In genomic region chr4:28229092-28229491, GRCh38 we compare ENCODE assay signal across 21 cellular contexts.
DNase-seq lines count a peak whose midpoint lies in the region; ATAC-seq and TF ChIP-seq lines count a peak whose summit lies in the region.
"Had no signal": no experiment of that assay in that cellular context is flagged by ENCODE, and none has a peak within 500 bp of the region (broad histone marks: within the 10 kb centered on the region; RNA-seq: fewer than 3 reads in every experiment).

No MANE protein-coding gene starts in this region.

- H3K9ac ChIP-seq in smooth muscle cell (ENCODE audit: low read depth): no peak overlapping the region

- H3K27ac ChIP-seq in foreskin keratinocyte (peak overlapping the region; percentile 1), smooth muscle cell (ENCODE audit: low read depth) (no peak overlapping the region), OCI-LY7 (ENCODE audit: low read depth, low read length, poor library complexity, severe bottlenecking) (no peak overlapping the region), adrenal gland (no peak overlapping the region)
- H3K27ac ChIP-seq: cardiac muscle cell, heart right ventricle, uterus had no signal

- DNase-seq in HAP-1 (ENCODE audit: low spot score in 2 of 2) (peak; percentile 45 to 77), WTC11 (ENCODE audit: low spot score) (no peak), foreskin keratinocyte (peak; percentile 80 to 85), smooth muscle cell (lab: John Stamatoyannopoulos, UW; ENCODE audit: unreplicated experiment) (no peak), OCI-LY7 (ENCODE audit: low spot score) (no peak), adrenal gland (no peak)
- DNase-seq: activated CD8-positive, alpha-beta memory T cell treated with anti-CD3 and anti-CD28 coated beads for 24 hours; activated gamma-delta T cell; CD8-positive, alpha-beta T cell; GDM1; heart right ventricle; left colon; MG63; naive B cell; NCI-H2029 treated with DMSO at 0.1 percent for 48 hours; stimulated activated CD4-positive, alpha-beta T cell treated with anti-CD3 and anti-CD28 coated beads, Interleukin-4, amount 100 ng/mL, for 4 hours; uterus had no signal

- peaks cover 43% of the 10 kb centered on the region for H3K4me1 Mint-ChIP-seq in WTC11
- H3K4me1 Mint-ChIP-seq: naive B cell; stimulated activated effector memory CD8-positive, alpha-beta T cell treated with anti-CD3 and anti-CD28 coated beads, Interleukin-12 subunit alpha, Interleukin-12 subunit beta, amount 100 ng/mL, for 72 hours had no signal

- CTCF ChIA-PET in WTC11 (lab: Charles Lee) (no interaction called here), OCI-LY7 (lab: Charles Lee; ENCODE audit: unreplicated experiment) (no interaction called here)

- H3K79me2 ChIP-seq in smooth muscle cell (ENCODE audit: low read depth) (no peaks in the 10 kb centered on the region), OCI-LY7 (ENCODE audit: insufficient read depth, low read depth, low read length) (no peaks in the 10 kb centered on the region)

- POLR2A ChIA-PET in WTC11 (lab: Charles Lee) (no interaction called here), OCI-LY7 (lab: Charles Lee) (interaction anchor here (0.7 kb wide), 1 partner anchor 11 kb away, joined by 3 read pairs; no protein-coding TSS in a partner anchor)

- TF ChIP-seq CTCF in WTC11 (IDR thresholded peaks at IDR 0.05) (no peak), foreskin keratinocyte (conservative IDR thresholded peaks at IDR 0.05) (no peak), smooth muscle cell (IDR thresholded peaks at IDR 0.05; ENCODE audit: borderline replicate concordance, insufficient read depth, poor library complexity, severe bottlenecking) (no peak), OCI-LY7 (conservative IDR thresholded peaks at IDR 0.05; ENCODE audit: low read length) (no peak), adrenal gland (IDR thresholded peaks at IDR 0.05) (no peak)

- WGBS in smooth muscle cell (ENCODE audit: low lambda C conversion rate): 23% methylated on average over 1 of the region's 1 CpG
- 31 to 50% (median 46%) methylated on average over 1 of the region's 1 CpG for WGBS in adrenal gland, 4 donors

- peaks cover 4% of the 10 kb centered on the region for H3K4me1 ChIP-seq in HAP-1
- peaks cover 17% of the 10 kb centered on the region for H3K4me1 ChIP-seq in foreskin keratinocyte
- H3K4me1 ChIP-seq in smooth muscle cell (ENCODE audit: low read depth): peaks cover 15% of the 10 kb centered on the region
- H3K4me1 ChIP-seq in OCI-LY7 (ENCODE audit: insufficient read depth, low read length, poor library complexity, severe bottlenecking): no peaks in the 10 kb centered on the region
- no peaks in the 10 kb centered on the region for H3K4me1 ChIP-seq in adrenal gland (replicated peaks in 1 of 2)
- H3K4me1 ChIP-seq: heart right ventricle, uterus had no signal

- in situ Hi-C loops in HAP-1 (cut with MboI; ENCODE audit: low sequenced_read_pairs): no loop called here

- H3K4me2 ChIP-seq in smooth muscle cell: no peak overlapping the region
- no peak overlapping the region for H3K4me2 ChIP-seq in OCI-LY7 (ENCODE audit: low read length)

- H3K9me3 ChIP-seq in HAP-1 (no peaks in the 10 kb centered on the region), smooth muscle cell (replicated peaks; ENCODE audit: low read depth) (no peaks in the 10 kb centered on the region), OCI-LY7 (ENCODE audit: low read length) (no peaks in the 10 kb centered on the region), adrenal gland (replicated peaks in 1 of 3) (no peaks in the 10 kb centered on the region)
- H3K9me3 ChIP-seq: heart right ventricle, MG63, uterus had no signal

- peak; percentile 63 for ATAC-seq in WTC11
- peak; percentile 91 for ATAC-seq in foreskin keratinocyte
- no peak for ATAC-seq in HG02763 (IDR thresholded peaks at IDR 0.05; ENCODE audit: unreplicated experiment)
- ATAC-seq: CD8-positive, alpha-beta T cell; HCT116; heart right ventricle; left colon; stimulated activated effector memory CD8-positive, alpha-beta T cell treated with anti-CD3 and anti-CD28 coated beads, Interleukin-12 subunit alpha, Interleukin-12 subunit beta, amount 100 ng/mL, for 72 hours had no signal

- no peaks in the 10 kb centered on the region for H3K36me3 ChIP-seq in HAP-1 (replicated peaks)
- no peaks in the 10 kb centered on the region for H3K36me3 ChIP-seq in smooth muscle cell (ENCODE audit: low read depth)
- no peaks in the 10 kb centered on the region for H3K36me3 ChIP-seq in OCI-LY7 (ENCODE audit: insufficient read depth, low read length)
- H3K36me3 ChIP-seq in adrenal gland (replicated peaks in 1 of 2): no peaks in the 10 kb centered on the region
- H3K36me3 ChIP-seq: cardiac muscle cell, heart right ventricle, MG63, uterus had no signal

- H3K27me3 Mint-ChIP-seq in WTC11 (ENCODE audit: low read depth): no peaks in the 10 kb centered on the region
- H3K27me3 Mint-ChIP-seq: naive B cell had no signal

- no TSS peak for BruUV-seq in OCI-LY7 (replicated peaks; lab: Mats Ljungman, UMichigan)

- H3K27me3 ChIP-seq in HAP-1 (ENCODE audit: low read depth) (no peaks in the 10 kb centered on the region), foreskin keratinocyte (no peaks in the 10 kb centered on the region), smooth muscle cell (ENCODE audit: low read depth) (no peaks in the 10 kb centered on the region), adrenal gland (no peaks in the 10 kb centered on the region)
- H3K27me3 ChIP-seq: cardiac muscle cell, heart right ventricle, MG63, uterus had no signal

- no peaks in the 10 kb centered on the region for H3F3A ChIP-seq in smooth muscle cell (ENCODE audit: low read depth)

- intact Hi-C loops in OCI-LY7 (cut with micrococcal nuclease; ENCODE audit: unreplicated experiment): no loop called here
- intact Hi-C loops in adrenal gland (cut with DNase I): no loop called here

- no peaks in the 10 kb centered on the region for H3K36me3 Mint-ChIP-seq in WTC11
- H3K36me3 Mint-ChIP-seq: CD8-positive, alpha-beta T cell; naive B cell; stimulated activated effector memory CD8-positive, alpha-beta T cell treated with anti-CD3 and anti-CD28 coated beads, Interleukin-12 subunit alpha, Interleukin-12 subunit beta, amount 100 ng/mL, for 72 hours had no signal

- H3K9me2 ChIP-seq in OCI-LY7 (ENCODE audit: insufficient read depth, low read length): no peaks in the 10 kb centered on the region

- H2AFZ ChIP-seq in smooth muscle cell (ENCODE audit: low read depth) (peak overlapping the region; percentile 4), OCI-LY7 (ENCODE audit: low read length) (no peak overlapping the region)

- H3K9me3 Mint-ChIP-seq in WTC11: no peaks in the 10 kb centered on the region
- H3K9me3 Mint-ChIP-seq: CD8-positive, alpha-beta T cell had no signal

- TF ChIP-seq POLR2A in adrenal gland (IDR thresholded peaks at IDR 0.05): no peak

- H3K4me3 ChIP-seq in HAP-1: no peak overlapping the region
- no peak overlapping the region for H3K4me3 ChIP-seq in smooth muscle cell
- no peak overlapping the region for H3K4me3 ChIP-seq in OCI-LY7 (ENCODE audit: low read depth, low read length, poor library complexity, severe bottlenecking)
- H3K4me3 ChIP-seq in adrenal gland: no peak overlapping the region
- H3K4me3 ChIP-seq: cardiac muscle cell, heart right ventricle, MG63, uterus had no signal

- H3K27ac Mint-ChIP-seq in WTC11: no peak overlapping the region
- H3K27ac Mint-ChIP-seq: CD8-positive, alpha-beta T cell; naive B cell; stimulated activated effector memory CD8-positive, alpha-beta T cell treated with anti-CD3 and anti-CD28 coated beads, Interleukin-12 subunit alpha, Interleukin-12 subunit beta, amount 100 ng/mL, for 72 hours had no signal

- H4K20me1 ChIP-seq in smooth muscle cell (ENCODE audit: low read depth) (no peaks in the 10 kb centered on the region), OCI-LY7 (ENCODE audit: insufficient read depth, low read length) (no peaks in the 10 kb centered on the region)

- H3K4me3 Mint-ChIP-seq in WTC11: no peak overlapping the region
- H3K4me3 Mint-ChIP-seq: CD8-positive, alpha-beta T cell; naive B cell; stimulated activated effector memory CD8-positive, alpha-beta T cell treated with anti-CD3 and anti-CD28 coated beads, Interleukin-12 subunit alpha, Interleukin-12 subunit beta, amount 100 ng/mL, for 72 hours had no signal

TF ChIP-seq in WTC11, 78 proteins besides CTCF, POLR2A, EP300 and RAD21 (continues in another document):
- no peak for TF ChIP-seq ZNF232 (CRISPR knock-in tag; IDR thresholded peaks at IDR 0.05)
- no peak for TF ChIP-seq ZNF532 (CRISPR knock-in tag; IDR thresholded peaks at IDR 0.05; ENCODE audit: borderline replicate concordance)
- no peak for TF ChIP-seq PRRX2 (CRISPR knock-in tag; IDR thresholded peaks at IDR 0.05)
- TF ChIP-seq RELA (CRISPR knock-in tag; IDR thresholded peaks at IDR 0.05; ENCODE audit: borderline replicate concordance): no peak
- no peak for TF ChIP-seq ZNF219 (CRISPR knock-in tag; IDR thresholded peaks at IDR 0.05; ENCODE audit: borderline replicate concordance)

Comparison
In these comparisons a context has a peak if more than half of its experiments do, and no peak if none do; other contexts are left out.
1. DNase-seq: peak in HAP-1 (2 of 2) and foreskin keratinocyte (2 of 2); none in WTC11 (single experiment), smooth muscle cell (single experiment), OCI-LY7 (single experiment) and adrenal gland (0 of 7).